1 cellular context compared by ENCODE assay signal in the genomic region with DNA sequence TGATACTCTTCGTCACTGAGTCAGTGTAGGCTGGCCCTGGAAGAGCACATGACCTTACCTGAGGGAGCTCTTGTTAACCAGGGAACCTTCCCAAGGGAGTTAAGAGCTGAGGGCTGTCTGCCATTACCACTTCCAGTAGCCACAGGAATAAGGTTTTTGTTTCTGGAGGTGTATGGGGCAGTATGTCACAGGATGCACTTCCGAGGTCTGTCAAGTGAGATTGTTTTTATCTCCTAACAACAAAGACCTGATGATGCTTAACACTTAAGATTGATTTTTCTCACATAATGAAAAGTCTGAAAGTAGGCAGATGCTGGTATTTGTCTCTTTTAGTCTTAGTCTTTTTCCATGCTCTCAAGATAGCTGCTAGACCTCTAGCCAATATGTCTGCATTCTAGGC.
TF ChIP-seq lines count a peak whose summit lies in the region.

No MANE protein-coding gene starts in this region.

TF ChIP-seq in GM23338, 12 proteins besides CTCF, POLR2A, EP300 and RAD21 (continued from another document):
- TF ChIP-seq, protein P1, sequence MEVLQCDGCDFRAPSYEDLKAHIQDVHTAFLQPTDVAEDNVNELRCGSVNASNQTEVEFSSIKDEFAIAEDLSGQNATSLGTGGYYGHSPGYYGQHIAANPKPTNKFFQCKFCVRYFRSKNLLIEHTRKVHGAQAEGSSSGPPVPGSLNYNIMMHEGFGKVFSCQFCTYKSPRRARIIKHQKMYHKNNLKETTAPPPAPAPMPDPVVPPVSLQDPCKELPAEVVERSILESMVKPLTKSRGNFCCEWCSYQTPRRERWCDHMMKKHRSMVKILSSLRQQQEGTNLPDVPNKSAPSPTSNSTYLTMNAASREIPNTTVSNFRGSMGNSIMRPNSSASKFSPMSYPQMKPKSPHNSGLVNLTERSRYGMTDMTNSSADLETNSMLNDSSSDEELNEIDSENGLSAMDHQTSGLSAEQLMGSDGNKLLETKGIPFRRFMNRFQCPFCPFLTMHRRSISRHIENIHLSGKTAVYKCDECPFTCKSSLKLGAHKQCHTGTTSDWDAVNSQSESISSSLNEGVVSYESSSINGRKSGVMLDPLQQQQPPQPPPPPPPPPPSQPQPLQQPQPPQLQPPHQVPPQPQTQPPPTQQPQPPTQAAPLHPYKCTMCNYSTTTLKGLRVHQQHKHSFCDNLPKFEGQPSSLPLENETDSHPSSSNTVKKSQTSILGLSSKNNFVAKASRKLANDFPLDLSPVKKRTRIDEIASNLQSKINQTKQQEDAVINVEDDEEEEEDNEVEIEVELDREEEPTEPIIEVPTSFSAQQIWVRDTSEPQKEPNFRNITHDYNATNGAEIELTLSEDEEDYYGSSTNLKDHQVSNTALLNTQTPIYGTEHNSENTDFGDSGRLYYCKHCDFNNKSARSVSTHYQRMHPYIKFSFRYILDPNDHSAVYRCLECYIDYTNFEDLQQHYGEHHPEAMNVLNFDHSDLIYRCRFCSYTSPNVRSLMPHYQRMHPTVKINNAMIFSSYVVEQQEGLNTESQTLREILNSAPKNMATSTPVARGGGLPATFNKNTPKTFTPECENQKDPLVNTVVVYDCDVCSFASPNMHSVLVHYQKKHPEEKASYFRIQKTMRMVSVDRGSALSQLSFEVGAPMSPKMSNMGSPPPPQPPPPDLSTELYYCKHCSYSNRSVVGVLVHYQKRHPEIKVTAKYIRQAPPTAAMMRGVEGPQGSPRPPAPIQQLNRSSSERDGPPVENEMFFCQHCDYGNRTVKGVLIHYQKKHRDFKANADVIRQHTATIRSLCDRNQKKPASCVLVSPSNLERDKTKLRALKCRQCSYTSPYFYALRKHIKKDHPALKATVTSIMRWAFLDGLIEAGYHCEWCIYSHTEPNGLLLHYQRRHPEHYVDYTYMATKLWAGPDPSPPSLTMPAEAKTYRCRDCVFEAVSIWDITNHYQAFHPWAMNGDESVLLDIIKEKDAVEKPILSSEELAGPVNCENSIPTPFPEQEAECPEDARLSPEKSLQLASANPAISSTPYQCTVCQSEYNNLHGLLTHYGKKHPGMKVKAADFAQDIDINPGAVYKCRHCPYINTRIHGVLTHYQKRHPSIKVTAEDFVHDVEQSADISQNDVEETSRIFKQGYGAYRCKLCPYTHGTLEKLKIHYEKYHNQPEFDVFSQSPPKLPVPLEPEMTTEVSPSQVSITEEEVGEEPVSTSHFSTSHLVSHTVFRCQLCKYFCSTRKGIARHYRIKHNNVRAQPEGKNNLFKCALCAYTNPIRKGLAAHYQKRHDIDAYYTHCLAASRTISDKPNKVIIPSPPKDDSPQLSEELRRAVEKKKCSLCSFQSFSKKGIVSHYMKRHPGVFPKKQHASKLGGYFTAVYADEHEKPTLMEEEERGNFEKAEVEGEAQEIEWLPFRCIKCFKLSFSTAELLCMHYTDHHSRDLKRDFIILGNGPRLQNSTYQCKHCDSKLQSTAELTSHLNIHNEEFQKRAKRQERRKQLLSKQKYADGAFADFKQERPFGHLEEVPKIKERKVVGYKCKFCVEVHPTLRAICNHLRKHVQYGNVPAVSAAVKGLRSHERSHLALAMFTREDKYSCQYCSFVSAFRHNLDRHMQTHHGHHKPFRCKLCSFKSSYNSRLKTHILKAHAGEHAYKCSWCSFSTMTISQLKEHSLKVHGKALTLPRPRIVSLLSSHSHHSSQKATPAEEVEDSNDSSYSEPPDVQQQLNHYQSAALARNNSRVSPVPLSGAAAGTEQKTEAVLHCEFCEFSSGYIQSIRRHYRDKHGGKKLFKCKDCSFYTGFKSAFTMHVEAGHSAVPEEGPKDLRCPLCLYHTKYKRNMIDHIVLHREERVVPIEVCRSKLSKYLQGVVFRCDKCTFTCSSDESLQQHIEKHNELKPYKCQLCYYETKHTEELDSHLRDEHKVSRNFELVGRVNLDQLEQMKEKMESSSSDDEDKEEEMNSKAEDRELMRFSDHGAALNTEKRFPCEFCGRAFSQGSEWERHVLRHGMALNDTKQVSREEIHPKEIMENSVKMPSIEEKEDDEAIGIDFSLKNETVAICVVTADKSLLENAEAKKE (CRISPR knock-in tag; IDR thresholded peaks at IDR 0.05), result no peak
- TF ChIP-seq EZH2phosphoT487 (IDR thresholded peaks at IDR 0.05; ENCODE audit: unreplicated experiment) (no peak), EZH2 (IDR thresholded peaks at IDR 0.05; ENCODE audit: low read depth, unreplicated experiment) (no peak), STAT1 (IDR thresholded peaks at IDR 0.05; ENCODE audit: unreplicated experiment) (no peak), POLR2AphosphoS5 (IDR thresholded peaks at IDR 0.05; ENCODE audit: low read depth) (no peak), ZNF331 (CRISPR knock-in tag; IDR thresholded peaks at IDR 0.05; ENCODE audit: low read depth) (no peak)
- TF ChIP-seq, protein P2, sequence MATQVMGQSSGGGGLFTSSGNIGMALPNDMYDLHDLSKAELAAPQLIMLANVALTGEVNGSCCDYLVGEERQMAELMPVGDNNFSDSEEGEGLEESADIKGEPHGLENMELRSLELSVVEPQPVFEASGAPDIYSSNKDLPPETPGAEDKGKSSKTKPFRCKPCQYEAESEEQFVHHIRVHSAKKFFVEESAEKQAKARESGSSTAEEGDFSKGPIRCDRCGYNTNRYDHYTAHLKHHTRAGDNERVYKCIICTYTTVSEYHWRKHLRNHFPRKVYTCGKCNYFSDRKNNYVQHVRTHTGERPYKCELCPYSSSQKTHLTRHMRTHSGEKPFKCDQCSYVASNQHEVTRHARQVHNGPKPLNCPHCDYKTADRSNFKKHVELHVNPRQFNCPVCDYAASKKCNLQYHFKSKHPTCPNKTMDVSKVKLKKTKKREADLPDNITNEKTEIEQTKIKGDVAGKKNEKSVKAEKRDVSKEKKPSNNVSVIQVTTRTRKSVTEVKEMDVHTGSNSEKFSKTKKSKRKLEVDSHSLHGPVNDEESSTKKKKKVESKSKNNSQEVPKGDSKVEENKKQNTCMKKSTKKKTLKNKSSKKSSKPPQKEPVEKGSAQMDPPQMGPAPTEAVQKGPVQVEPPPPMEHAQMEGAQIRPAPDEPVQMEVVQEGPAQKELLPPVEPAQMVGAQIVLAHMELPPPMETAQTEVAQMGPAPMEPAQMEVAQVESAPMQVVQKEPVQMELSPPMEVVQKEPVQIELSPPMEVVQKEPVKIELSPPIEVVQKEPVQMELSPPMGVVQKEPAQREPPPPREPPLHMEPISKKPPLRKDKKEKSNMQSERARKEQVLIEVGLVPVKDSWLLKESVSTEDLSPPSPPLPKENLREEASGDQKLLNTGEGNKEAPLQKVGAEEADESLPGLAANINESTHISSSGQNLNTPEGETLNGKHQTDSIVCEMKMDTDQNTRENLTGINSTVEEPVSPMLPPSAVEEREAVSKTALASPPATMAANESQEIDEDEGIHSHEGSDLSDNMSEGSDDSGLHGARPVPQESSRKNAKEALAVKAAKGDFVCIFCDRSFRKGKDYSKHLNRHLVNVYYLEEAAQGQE (IDR thresholded peaks at IDR 0.05; ENCODE audit: unreplicated experiment), result no peak
